9 cellular contexts compared by ENCODE assay signal in genomic region chr19:4660181-4660791, GRCh38.
DNase-seq lines count a peak whose midpoint lies in the region; ATAC-seq and TF ChIP-seq lines count a peak whose summit lies in the region.
"Had no signal": no experiment of that assay in that cellular context is flagged by ENCODE, and none has a peak within 500 bp of the region (broad histone marks: within the 10 kb centered on the region; RNA-seq: fewer than 3 reads in every experiment).

No MANE protein-coding gene starts in this region.

- H3K4me1 ChIP-seq in parathyroid adenoma = no peaks in the 10 kb centered on the region

- H3K9ac ChIP-seq in parathyroid adenoma = no peak overlapping the region

- no peak overlapping the region for H2AFZ ChIP-seq in parathyroid adenoma

- no peaks in the 10 kb centered on the region for H3K79me2 ChIP-seq in parathyroid adenoma

- H3K36me3 ChIP-seq in parathyroid adenoma (ENCODE audit: control insufficient read depth, insufficient read depth, low read length) = no peaks in the 10 kb centered on the region

- no peak overlapping the region for H3K4me2 ChIP-seq in parathyroid adenoma (ENCODE audit: low read length)

- DNase-seq in NAMALWA (ENCODE audit: low spot score) (peak; percentile 51), NCI-H524 treated with DMSO at 0.1 percent for 48 hours (lab: John Stamatoyannopoulos, UW) (no peak), GOT3 (lab: John Stamatoyannopoulos, UW) (no peak)
- DNase-seq in central memory CD8-positive, alpha-beta T cell (ENCODE audit: low spot score in 2 of 2) = no peak

- no peak for ATAC-seq in central memory CD8-positive, alpha-beta T cell (replicated peaks; ENCODE audit: extremely low read depth, poor library complexity, severe bottlenecking)
- ATAC-seq in GM19328 (IDR thresholded peaks at IDR 0.05; ENCODE audit: unreplicated experiment) (no peak), GM18520 (IDR thresholded peaks at IDR 0.05; ENCODE audit: unreplicated experiment) (no peak)

- H3K27ac Mint-ChIP-seq in central memory CD8-positive, alpha-beta T cell (ENCODE audit: low read depth) = peak overlapping the region; percentile 41

- H3K27ac ChIP-seq in parathyroid adenoma = no peak overlapping the region
- H3K27ac ChIP-seq: neutrophil had no signal

- no peaks in the 10 kb centered on the region for H3K9me3 ChIP-seq in parathyroid adenoma (ENCODE audit: control insufficient read depth, low read length)
- H3K9me3 ChIP-seq: neutrophil had no signal

- no peaks in the 10 kb centered on the region for H3K27me3 Mint-ChIP-seq in central memory CD8-positive, alpha-beta T cell

- no peak overlapping the region for H3K4me3 Mint-ChIP-seq in central memory CD8-positive, alpha-beta T cell

- H3K27me3 ChIP-seq in parathyroid adenoma (ENCODE audit: control insufficient read depth, insufficient read depth, low read length) = no peaks in the 10 kb centered on the region
- H3K27me3 ChIP-seq: neutrophil had no signal

- peaks cover 5% of the 10 kb centered on the region for H3K4me1 Mint-ChIP-seq in central memory CD8-positive, alpha-beta T cell

- peaks cover 36% of the 10 kb centered on the region for H3K36me3 Mint-ChIP-seq in central memory CD8-positive, alpha-beta T cell (ENCODE audit: insufficient read depth)

- no peaks in the 10 kb centered on the region for H3K9me3 Mint-ChIP-seq in central memory CD8-positive, alpha-beta T cell

- TF ChIP-seq CTCF in GM12873 (IDR thresholded peaks at IDR 0.05; ENCODE audit: insufficient read depth, low read depth, low read length, missing control alignments) = peak; percentile 40
- TF ChIP-seq CTCF in parathyroid adenoma (IDR thresholded peaks at IDR 0.05) = peak; percentile 20

- no peak overlapping the region for H3K4me3 ChIP-seq in parathyroid adenoma (ENCODE audit: low read depth, low read length)
